Comparison of ENCODE assay signal across 13 cellular contexts in genomic region chr18:6781179-6781714, GRCh38. TPM values are rescaled to one million over a fixed set of nuclear protein-coding genes. Genes with fewer than 3 reads are reported as not detected.
DNase-seq lines count a peak whose midpoint lies in the region; ATAC-seq and TF ChIP-seq lines count a peak whose summit lies in the region.
"Had no signal": no experiment of that assay in that cellular context is flagged by ENCODE, and none has a peak within 500 bp of the region (broad histone marks: within the 10 kb centered on the region; RNA-seq: fewer than 3 reads in every experiment).

No MANE protein-coding gene starts in this region.

- peak overlapping the region; percentile 80 for H3K27ac Mint-ChIP-seq in neural progenitor cell

- peaks cover 3% of the 10 kb centered on the region for H3K9me3 Mint-ChIP-seq in neural progenitor cell

- peak overlapping the region; percentile 73 for H2AFZ ChIP-seq in neural progenitor cell (replicated peaks)

- H3K4me1 Mint-ChIP-seq in neural progenitor cell: peaks cover 38% of the 10 kb centered on the region

- ATAC-seq in upper lobe of right lung: peak; percentile 48
- no peak for ATAC-seq in GM18909 (IDR thresholded peaks at IDR 0.05; ENCODE audit: poor library complexity, unreplicated experiment)
- ATAC-seq in GM18511 (IDR thresholded peaks at IDR 0.05; ENCODE audit: unreplicated experiment): no peak

- TF ChIP-seq CTCF in neural progenitor cell (IDR thresholded peaks at IDR 0.05) (no peak), upper lobe of right lung (IDR thresholded peaks at IDR 0.05) (no peak), Peyer's patch (IDR thresholded peaks at IDR 0.05) (no peak)

- H3K36me3 Mint-ChIP-seq in neural progenitor cell: peaks cover 6% of the 10 kb centered on the region

- no peak for TF ChIP-seq POLR2A in Peyer's patch (IDR thresholded peaks at IDR 0.05)

- no peaks in the 10 kb centered on the region for H3K9me3 ChIP-seq in neural progenitor cell (ENCODE audit: low read depth)
- H3K9me3 ChIP-seq in upper lobe of right lung: no peaks in the 10 kb centered on the region
- no peaks in the 10 kb centered on the region for H3K9me3 ChIP-seq in Peyer's patch
- H3K9me3 ChIP-seq: neutrophil, transverse colon had no signal

- H4K20me1 ChIP-seq in neural progenitor cell (ENCODE audit: low read depth): no peaks in the 10 kb centered on the region

- H3K4me1 ChIP-seq in neural progenitor cell (peaks cover 18% of the 10 kb centered on the region), upper lobe of right lung (peaks cover 13% of the 10 kb centered on the region), Peyer's patch (no peaks in the 10 kb centered on the region)

- H3K36me3 ChIP-seq in neural progenitor cell (no peaks in the 10 kb centered on the region), upper lobe of right lung (no peaks in the 10 kb centered on the region), Peyer's patch (no peaks in the 10 kb centered on the region)
- H3K36me3 ChIP-seq: neutrophil, transverse colon had no signal

- intact Hi-C loops in upper lobe of right lung (cut with DNase I): no loop called here

- H3K9ac ChIP-seq in neural progenitor cell: no peak overlapping the region

- peak; percentile 12 for DNase-seq in SK-MEL-5 (ENCODE audit: low read depth, low spot score)
- DNase-seq in foreskin melanocyte: peak; percentile 59
- DNase-seq in neural progenitor cell (ENCODE audit: low spot score): no peak
- no peak for DNase-seq in upper lobe of right lung
- no peak for DNase-seq in Peyer's patch
- DNase-seq: DMS153; NK-92 treated with Interleukin-12 subunit alpha and Interleukin-12 subunit beta, amount 100 ng/mL, for 24 hours; T-helper 2 cell; transverse colon had no signal

- H3K79me2 ChIP-seq in neural progenitor cell (ENCODE audit: low read depth): no peaks in the 10 kb centered on the region

- no peaks in the 10 kb centered on the region for H3F3A ChIP-seq in neural progenitor cell (ENCODE audit: low read depth)

- no peak overlapping the region for H3K4me2 ChIP-seq in neural progenitor cell

- H3K27me3 Mint-ChIP-seq in neural progenitor cell (ENCODE audit: insufficient read depth, low read depth): peaks cover 2% of the 10 kb centered on the region

- H3K27ac ChIP-seq in neural progenitor cell (no peak overlapping the region), upper lobe of right lung (peak overlapping the region; percentile 44), Peyer's patch (peak overlapping the region in 2 of 4 donors; percentile 1 to 5)
- H3K27ac ChIP-seq: neutrophil had no signal

- H3K27me3 ChIP-seq in neural progenitor cell (no peaks in the 10 kb centered on the region), upper lobe of right lung (no peaks in the 10 kb centered on the region), Peyer's patch (no peaks in the 10 kb centered on the region)
- H3K27me3 ChIP-seq: neutrophil, transverse colon had no signal

- in situ Hi-C loops in SK-MEL-5 (cut with HindIII; ENCODE audit: low pct_unique_long_range_greater_than_20kb, low sequenced_read_pairs): no loop called here

- H3K4me3 ChIP-seq in neural progenitor cell (no peak overlapping the region), upper lobe of right lung (no peak overlapping the region), Peyer's patch (no peak overlapping the region)
- H3K4me3 ChIP-seq: transverse colon had no signal

- peak overlapping the region; percentile 36 for H3K4me3 Mint-ChIP-seq in neural progenitor cell

RNA-seq across cellular contexts. Expression of gene ARHGAP28, which starts 51.7 kb away (rescaled TPM):
- total RNA-seq in SK-MEL-5 (2014; rRNA removed; shearing (Covaris generic)): 1.1 and 1.8 TPM in 2 replicates
- 0.61 and 1.7 TPM in 2 replicates for polyA plus RNA-seq in SK-MEL-5 (2015; cell fraction: cytosol; rRNA removed)
- polyA plus RNA-seq in SK-MEL-5 (2015; cell fraction: nucleus; rRNA removed): 2.3 and 4.0 TPM in 2 replicates
- total RNA-seq in neural progenitor cell (ENCODE audit: low replicate concordance): 19.1 and 25.7 TPM in 2 replicates
- 15.7 TPM for total RNA-seq in upper lobe of right lung
- total RNA-seq in Peyer's patch: 10 to 100 TPM in 1 of 4 donors, 1 to 10 TPM in 3; 1.0 to 35.5 (median 3.3) TPM
- total RNA-seq: activated CD8-positive, alpha-beta memory T cell treated with anti-CD3 and anti-CD28 coated beads for 36 hours had no signal

Comparison
In these comparisons a context has a peak if more than half of its experiments do, and no peak if none do; other contexts are left out.
1. DNase-seq: peak in SK-MEL-5 (single experiment) and foreskin melanocyte (single experiment); none in neural progenitor cell (single experiment), upper lobe of right lung (single experiment) and Peyer's patch (0 of 3).